In the genomic region with DNA sequence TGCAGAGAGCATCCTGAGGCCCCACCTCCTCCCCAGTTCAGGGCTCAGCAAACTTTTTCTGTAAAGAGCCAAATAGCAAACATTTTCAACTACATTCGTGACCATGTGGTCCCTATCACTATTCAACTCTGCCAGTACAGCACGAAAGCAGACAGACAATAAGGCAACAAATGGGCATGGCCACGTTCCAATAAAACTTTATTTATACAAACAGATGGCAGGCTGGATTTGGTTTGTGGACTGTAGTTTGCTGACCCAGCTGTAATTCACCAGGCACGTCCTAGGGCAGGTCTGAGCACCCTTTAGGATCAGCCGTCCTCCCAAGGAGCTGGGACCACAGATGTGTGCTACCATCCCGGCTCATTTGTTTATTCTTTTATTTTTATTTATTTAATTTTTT, we compare ENCODE assay signal across 1 cellular context.
TF ChIP-seq lines count a peak whose summit lies in the region.

No MANE protein-coding gene starts in this region.

TF ChIP-seq in H1, 55 proteins besides CTCF, POLR2A, EP300 and RAD21:
- TF ChIP-seq KDM1A (IDR thresholded peaks at IDR 0.05; ENCODE audit: borderline replicate concordance, low read length) (no peak), MAFK (IDR thresholded peaks at IDR 0.05; ENCODE audit: low read depth, low read length) (peak; percentile 45; the same call in 1 of the 2 replicates), TBP (IDR thresholded peaks at IDR 0.05; ENCODE audit: low read depth, low read length) (no peak), CREB1 (IDR thresholded peaks at IDR 0.05) (no peak)
